ENCODE assay signal across 26 cellular contexts in genomic region chr4:69583543-69583942, GRCh38. TPM values are rescaled to one million over a fixed set of nuclear protein-coding genes. Genes with fewer than 3 reads are reported as not detected.
"Had no signal": no experiment of that assay in that cellular context is flagged by ENCODE, and none has a peak within 500 bp of the region (broad histone marks: within the 10 kb centered on the region; RNA-seq: fewer than 3 reads in every experiment).

No MANE protein-coding gene starts in this region.

- H3K4me3 ChIP-seq: K562 had no signal

- H3K4me3 Mint-ChIP-seq: IgD-negative memory B cell had no signal

- H3K9me3 ChIP-seq: SK-N-SH had no signal

- H3K4me1 Mint-ChIP-seq: IgD-negative memory B cell had no signal

- H3K27me3 Mint-ChIP-seq: IgD-negative memory B cell had no signal

- H3K27ac ChIP-seq: KMS-11, RWPE1 had no signal

- DNase-seq: Kasumi-1, MM.1S, NCI-H1092 treated with DMSO at 0.1 percent for 48 hours, NCI-H146, NCI-H187, NCI-H2029, NCI-H2081 treated with DMSO at 0.1 percent for 48 hours, NCI-H2171, NCI-H226, NCI-H446, NCI-H510A, NCI-H524 treated with DMSO at 0.1 percent for 48 hours, NCI-H69, NCI-H774, PC-3, SHP77, SK-N-SH, SW 1271 had no signal

- H3K36me3 Mint-ChIP-seq: IgD-negative memory B cell had no signal

- ATAC-seq: K562, Panc1, PC-3 had no signal

- H3K27ac Mint-ChIP-seq: IgD-negative memory B cell had no signal

RNA-seq across cellular contexts. Expression of gene UGT2A2, which starts 55.9 kb away (rescaled TPM):
- total RNA-seq: HT1080, K562, M059J, PC-3, SK-MEL-5 had no signal
